Comparison of ENCODE assay signal across 20 cellular contexts in genomic region chr12:123573870-123574269, GRCh38.
A peak's percentile ranks its signal among the peaks of the same experiment; 100 is the strongest.
DNase-seq lines count a peak whose midpoint lies in the region.
"Had no signal": no experiment of that assay in that cellular context is flagged by ENCODE, and none has a peak within 500 bp of the region (broad histone marks: within the 10 kb centered on the region; RNA-seq: fewer than 3 reads in every experiment).

No MANE protein-coding gene starts in this region.

- DNase-seq in DMS 273 (lab: John Stamatoyannopoulos, UW; ENCODE audit: unreplicated experiment) (peak; percentile 52), DMS 273 treated with DMSO at 0.1 percent for 48 hours (lab: John Stamatoyannopoulos, UW) (peak; percentile 40), NCI-H82 treated with DMSO at 0.1 percent for 48 hours (lab: John Stamatoyannopoulos, UW; ENCODE audit: unreplicated experiment) (peak; percentile 77), RPMI8226 (no peak), activated T-cell treated with anti-CD3 and anti-CD28 coated beads for 4 hours (no peak)
- DNase-seq: C1 segment of cervical spinal cord; CD4-positive, alpha-beta memory T cell; COR-L47; DMS79; EL; GDM1; KG1; MG63; NCI-H187 treated with DMSO at 0.1 percent for 48 hours; NCI-H446; NCI-H526 treated with DMSO at 0.1 percent for 48 hours; NK-92 treated with Interleukin-12 subunit alpha and Interleukin-12 subunit beta, amount 100 ng/mL, for 24 hours; PC-3; SJCRH30; T-helper 2 cell had no signal

Comparison
In these comparisons a context has a peak if more than half of its experiments do, and no peak if none do; other contexts are left out.
1. DNase-seq: peak in DMS 273 (single experiment), DMS 273 treated with DMSO at 0.1 percent for 48 hours (single experiment) and NCI-H82 treated with DMSO at 0.1 percent for 48 hours (single experiment); none in RPMI8226 (single experiment) and activated T-cell treated with anti-CD3 and anti-CD28 coated beads for 4 hours (single experiment).